23 cellular contexts compared by ENCODE assay signal in genomic region chr13:51360489-51360888, GRCh38. TPM values are rescaled to one million over a fixed set of nuclear protein-coding genes. Genes with fewer than 3 reads are reported as not detected.
"Had no signal": no experiment of that assay in that cellular context is flagged by ENCODE, and none has a peak within 500 bp of the region (broad histone marks: within the 10 kb centered on the region; RNA-seq: fewer than 3 reads in every experiment).

No MANE protein-coding gene starts in this region.

- H3K9me3 Mint-ChIP-seq: activated CD4-positive, alpha-beta T cell treated with anti-CD3 and anti-CD28 coated beads, Interleukin-2, amount 10 ng/mL, durations not matched to agents 7 days and 5 days; activated T-cell treated with anti-CD3 and anti-CD28 coated beads, Interleukin-2, amount 50 U/mL, for 4 hours; nephron progenitor cell; T-cell had no signal

- H3K27ac Mint-ChIP-seq: activated CD4-positive, alpha-beta T cell treated with anti-CD3 and anti-CD28 coated beads, Interleukin-2, amount 10 ng/mL, durations not matched to agents 7 days and 5 days; activated CD8-positive, alpha-beta T cell treated with anti-CD3 and anti-CD28 coated beads, Interleukin-2, amount 10 ng/mL, durations not matched to agents 7 days and 5 days; nephron progenitor cell; progenitor cell of endocrine pancreas; T-cell had no signal

- H3K4me3 Mint-ChIP-seq: activated CD4-positive, alpha-beta T cell treated with anti-CD3 and anti-CD28 coated beads, Interleukin-2, amount 10 ng/mL, durations not matched to agents 7 days and 5 days; activated CD8-positive, alpha-beta T cell treated with anti-CD3 and anti-CD28 coated beads, Interleukin-2, amount 10 ng/mL, durations not matched to agents 7 days and 5 days; activated T-cell treated with anti-CD3 and anti-CD28 coated beads, Interleukin-2, amount 50 U/mL, for 4 hours; nephron progenitor cell; T-cell had no signal

- ATAC-seq: activated CD8-positive, alpha-beta T cell treated with anti-CD3 and anti-CD28 coated beads, Interleukin-2, amount 10 ng/mL, durations not matched to agents 7 days and 5 days; activated T-cell treated with anti-CD3 and anti-CD28 coated beads, Interleukin-2, amount 50 U/mL, for 4 hours; gastrocnemius medialis; heart right ventricle; left cardiac atrium; stimulated activated naive CD8-positive, alpha-beta T cell treated with anti-CD3 and anti-CD28 coated beads, Interleukin-15, Interleukin-2, amounts not matched to agents 100 U/mL and 50 U/mL, for 24 hours; T-cell had no signal

- H3K4me1 Mint-ChIP-seq: nephron progenitor cell, T-cell had no signal

- DNase-seq: activated CD4-positive, alpha-beta T cell treated with anti-CD3 and anti-CD28 coated beads, Interleukin-2, amount 10 ng/mL, durations not matched to agents 7 days and 5 days; activated CD8-positive, alpha-beta T cell treated with anti-CD3 and anti-CD28 coated beads, Interleukin-2, amount 10 ng/mL, durations not matched to agents 7 days and 5 days; activated effector memory CD4-positive, alpha-beta T cell treated with Interleukin-2 at 50 U/mL for 16 hours; activated naive CD4-positive, alpha-beta T cell treated with anti-CD3 and anti-CD28 coated beads, Interleukin-2, amount 50 U/mL, for 16 hours; activated T-cell treated with anti-CD3 and anti-CD28 coated beads, Interleukin-2, amount 50 U/mL, for 4 hours; aorta; gastrocnemius medialis; heart right ventricle; left cardiac atrium; midbrain; nephron progenitor cell; occipital lobe; stimulated activated CD4-positive, alpha-beta T cell treated with anti-CD3 and anti-CD28 coated beads, Interleukin-12 subunit alpha, Interleukin-12 subunit beta, amount 100 ng/mL, for 4 hours; stimulated activated CD4-positive, alpha-beta T cell treated with anti-CD3 and anti-CD28 coated beads, Interleukin-2, amount 100 ng/mL, for 24 hours; stimulated activated naive CD8-positive, alpha-beta T cell treated with anti-CD3 and anti-CD28 coated beads, Interleukin-15, Interleukin-2, amounts not matched to agents 100 U/mL and 50 U/mL, for 24 hours; substantia nigra; T-cell; T1000; tibial artery had no signal

RNA-seq across cellular contexts. Expression of gene SERPINE3, which starts 21.0 kb away (rescaled TPM):
- total RNA-seq: activated CD4-positive, alpha-beta T cell treated with anti-CD3 and anti-CD28 coated beads, Interleukin-2, amount 10 ng/mL, durations not matched to agents 7 days and 5 days; activated CD8-positive, alpha-beta T cell treated with anti-CD3 and anti-CD28 coated beads, Interleukin-2, amount 10 ng/mL, durations not matched to agents 7 days and 5 days; activated T-cell treated with anti-CD3 and anti-CD28 coated beads, Interleukin-2, amount 50 U/mL, for 4 hours; aorta; gastrocnemius medialis; heart right ventricle; left cardiac atrium; lung; myocyte; progenitor cell of endocrine pancreas; right atrium auricular region; T-cell had no signal
